ENCODE assay signal across 1 cellular context in the genomic region with DNA sequence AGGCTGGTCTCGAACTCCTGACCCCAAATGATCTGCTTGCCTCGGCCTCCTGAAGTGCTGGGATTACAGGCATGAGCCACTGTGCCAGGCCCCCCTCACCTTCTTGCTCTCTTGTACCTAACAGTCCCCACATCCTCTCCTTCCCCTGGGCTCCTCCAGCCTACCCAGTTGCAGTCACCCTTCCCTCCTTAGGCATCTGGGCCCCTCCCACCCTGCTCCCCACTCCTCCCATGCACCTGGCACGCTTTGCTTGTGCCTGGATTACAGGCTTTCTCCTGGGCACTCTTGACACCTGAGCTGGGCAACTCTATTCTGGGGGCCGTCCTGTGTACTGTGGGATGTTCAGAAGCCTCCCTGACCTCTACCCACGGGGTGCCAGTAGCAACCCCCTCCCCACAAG.
TF ChIP-seq lines count a peak whose summit lies in the region.

No MANE protein-coding gene starts in this region.

TF ChIP-seq in WTC11, 78 proteins besides CTCF, POLR2A, EP300 and RAD21 (continued from another document):
- TF ChIP-seq, protein P1, sequence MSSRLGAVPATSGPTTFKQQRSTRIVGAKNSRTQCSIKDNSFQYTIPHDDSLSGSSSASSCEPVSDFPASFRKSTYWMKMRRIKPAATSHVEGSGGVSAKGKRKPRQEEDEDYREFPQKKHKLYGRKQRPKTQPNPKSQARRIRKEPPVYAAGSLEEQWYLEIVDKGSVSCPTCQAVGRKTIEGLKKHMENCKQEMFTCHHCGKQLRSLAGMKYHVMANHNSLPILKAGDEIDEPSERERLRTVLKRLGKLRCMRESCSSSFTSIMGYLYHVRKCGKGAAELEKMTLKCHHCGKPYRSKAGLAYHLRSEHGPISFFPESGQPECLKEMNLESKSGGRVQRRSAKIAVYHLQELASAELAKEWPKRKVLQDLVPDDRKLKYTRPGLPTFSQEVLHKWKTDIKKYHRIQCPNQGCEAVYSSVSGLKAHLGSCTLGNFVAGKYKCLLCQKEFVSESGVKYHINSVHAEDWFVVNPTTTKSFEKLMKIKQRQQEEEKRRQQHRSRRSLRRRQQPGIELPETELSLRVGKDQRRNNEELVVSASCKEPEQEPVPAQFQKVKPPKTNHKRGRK (CRISPR knock-in tag; IDR thresholded peaks at IDR 0.05; ENCODE audit: borderline replicate concordance): no peak
- TF ChIP-seq, protein P2, sequence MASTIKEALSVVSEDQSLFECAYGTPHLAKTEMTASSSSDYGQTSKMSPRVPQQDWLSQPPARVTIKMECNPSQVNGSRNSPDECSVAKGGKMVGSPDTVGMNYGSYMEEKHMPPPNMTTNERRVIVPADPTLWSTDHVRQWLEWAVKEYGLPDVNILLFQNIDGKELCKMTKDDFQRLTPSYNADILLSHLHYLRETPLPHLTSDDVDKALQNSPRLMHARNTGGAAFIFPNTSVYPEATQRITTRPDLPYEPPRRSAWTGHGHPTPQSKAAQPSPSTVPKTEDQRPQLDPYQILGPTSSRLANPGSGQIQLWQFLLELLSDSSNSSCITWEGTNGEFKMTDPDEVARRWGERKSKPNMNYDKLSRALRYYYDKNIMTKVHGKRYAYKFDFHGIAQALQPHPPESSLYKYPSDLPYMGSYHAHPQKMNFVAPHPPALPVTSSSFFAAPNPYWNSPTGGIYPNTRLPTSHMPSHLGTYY (CRISPR knock-in tag; IDR thresholded peaks at IDR 0.05): no peak
- TF ChIP-seq, protein P3, sequence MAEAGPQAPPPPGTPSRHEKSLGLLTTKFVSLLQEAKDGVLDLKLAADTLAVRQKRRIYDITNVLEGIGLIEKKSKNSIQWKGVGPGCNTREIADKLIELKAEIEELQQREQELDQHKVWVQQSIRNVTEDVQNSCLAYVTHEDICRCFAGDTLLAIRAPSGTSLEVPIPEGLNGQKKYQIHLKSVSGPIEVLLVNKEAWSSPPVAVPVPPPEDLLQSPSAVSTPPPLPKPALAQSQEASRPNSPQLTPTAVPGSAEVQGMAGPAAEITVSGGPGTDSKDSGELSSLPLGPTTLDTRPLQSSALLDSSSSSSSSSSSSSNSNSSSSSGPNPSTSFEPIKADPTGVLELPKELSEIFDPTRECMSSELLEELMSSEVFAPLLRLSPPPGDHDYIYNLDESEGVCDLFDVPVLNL (CRISPR knock-in tag; IDR thresholded peaks at IDR 0.05; ENCODE audit: borderline replicate concordance, low read depth): no peak
- TF ChIP-seq ATF1 (CRISPR knock-in tag; IDR thresholded peaks at IDR 0.05): no peak
- no peak for TF ChIP-seq KAT7 (CRISPR knock-in tag; IDR thresholded peaks at IDR 0.05; ENCODE audit: borderline replicate concordance)
- no peak for TF ChIP-seq ZNF416 (CRISPR knock-in tag; IDR thresholded peaks at IDR 0.05)
- TF ChIP-seq RORB (CRISPR knock-in tag; IDR thresholded peaks at IDR 0.05): no peak
- TF ChIP-seq NFE2L1 (CRISPR knock-in tag; IDR thresholded peaks at IDR 0.05): no peak
- TF ChIP-seq NR1H2 (CRISPR knock-in tag; IDR thresholded peaks at IDR 0.05): no peak
- no peak for TF ChIP-seq EMX1 (CRISPR knock-in tag; IDR thresholded peaks at IDR 0.05)
- no peak for TF ChIP-seq IRF2 (CRISPR knock-in tag; IDR thresholded peaks at IDR 0.05; ENCODE audit: borderline replicate concordance, low read depth)
- no peak for TF ChIP-seq ZBTB21 (CRISPR knock-in tag; IDR thresholded peaks at IDR 0.05; ENCODE audit: borderline replicate concordance)
